ENCODE assay signal across 8 cellular contexts in genomic region chr4:40749717-40750460, GRCh38. TPM values are rescaled to one million over a fixed set of nuclear protein-coding genes. Genes with fewer than 3 reads are reported as not detected.
A peak's percentile ranks its signal among the peaks of the same experiment; 100 is the strongest.
DNase-seq lines count a peak whose midpoint lies in the region; ATAC-seq and TF ChIP-seq lines count a peak whose summit lies in the region.

TSS of gene NSUN7 (plus strand) at chr4:40749955. CDS start at chr4:40750694, 739 bp downstream.

- intact Hi-C loops in activated naive CD4-positive, alpha-beta T cell treated with anti-CD3 and anti-CD28 coated beads for 36 hours (cut with micrococcal nuclease): no loop called here
- intact Hi-C loops in right cardiac atrium (cut with DNase I): no loop called here
- intact Hi-C loops in psoas muscle (cut with DNase I): no loop called here

- H3K36me3 ChIP-seq in CD4-positive, CD25-positive, alpha-beta regulatory T cell (ENCODE audit: control insufficient read depth, insufficient read depth, low read length): no peaks in the 10 kb centered on the region
- H3K36me3 ChIP-seq in psoas muscle (ENCODE audit: insufficient read depth in 1 of 2, low read depth in 1 of 2): no peaks in the 10 kb centered on the region

- peak within 1 kb of the TSS; percentile 15 to 86 (median 74) for H3K4me3 Mint-ChIP-seq in CD4-positive, CD25-positive, alpha-beta regulatory T cell
- H3K4me3 Mint-ChIP-seq in activated naive CD4-positive, alpha-beta T cell treated with anti-CD3 and anti-CD28 coated beads for 36 hours: peak within 1 kb of the TSS; percentile 63

- ATAC-seq in CD4-positive, CD25-positive, alpha-beta regulatory T cell (ENCODE audit: low read depth in 2 of 2): peak; percentile 37 to 45
- peak; percentile 42 for ATAC-seq in GM21367 (IDR thresholded peaks at IDR 0.05; ENCODE audit: unreplicated experiment)
- peak; percentile 90 to 91 for ATAC-seq in right cardiac atrium
- peak in 3 of 4 donors; percentile 28 to 33 (median 29) for ATAC-seq in psoas muscle

- H3K36me3 Mint-ChIP-seq in CD4-positive, CD25-positive, alpha-beta regulatory T cell: no peaks in the 10 kb centered on the region
- H3K36me3 Mint-ChIP-seq in activated naive CD4-positive, alpha-beta T cell treated with anti-CD3 and anti-CD28 coated beads for 36 hours (ENCODE audit: low read depth): no peaks in the 10 kb centered on the region

- CTCF ChIA-PET in activated naive CD4-positive, alpha-beta T cell treated with anti-CD3 and anti-CD28 coated beads for 36 hours (lab: Charles Lee): interaction anchor here (0.6 kb wide), 1 partner anchor 100 kb away, joined by 3 read pairs; no protein-coding TSS in a partner anchor

- H3K9me3 Mint-ChIP-seq in CD4-positive, CD25-positive, alpha-beta regulatory T cell: peaks cover 0 to 5% (median 0%) of the 10 kb centered on the region in 7 donors
- H3K9me3 Mint-ChIP-seq in activated naive CD4-positive, alpha-beta T cell treated with anti-CD3 and anti-CD28 coated beads for 36 hours: no peaks in the 10 kb centered on the region

- peaks cover 70% of the 10 kb centered on the region for H3K27me3 Mint-ChIP-seq in CD4-positive, CD25-positive, alpha-beta regulatory T cell
- peaks cover 21% of the 10 kb centered on the region for H3K27me3 Mint-ChIP-seq in activated naive CD4-positive, alpha-beta T cell treated with anti-CD3 and anti-CD28 coated beads for 36 hours (ENCODE audit: low read depth)

- no peaks in the 10 kb centered on the region for H3K9me3 ChIP-seq in CD4-positive, CD25-positive, alpha-beta regulatory T cell (ENCODE audit: control insufficient read depth in 2 of 2, low read length in 2 of 2)
- H3K9me3 ChIP-seq in right cardiac atrium (ENCODE audit: control insufficient read depth, low read length) (no peaks in the 10 kb centered on the region), psoas muscle (no peaks in the 10 kb centered on the region)

- WGBS in right cardiac atrium: 2% methylated on average over 75 of the region's 75 CpGs
- 1% methylated on average over 59 to 75 of the region's 75 CpGs for WGBS in psoas muscle, 3 donors

- TF ChIP-seq CTCF in psoas muscle (IDR thresholded peaks at IDR 0.05): no peak

- no peak within 1 kb of the TSS for H3K27ac ChIP-seq in CD4-positive, CD25-positive, alpha-beta regulatory T cell (ENCODE audit: insufficient read depth, low read length, poor library complexity, severe bottlenecking)
- no peak within 1 kb of the TSS for H3K27ac ChIP-seq in right cardiac atrium (ENCODE audit: low read length)
- H3K27ac ChIP-seq in psoas muscle: no peak within 1 kb of the TSS

- H3K4me1 Mint-ChIP-seq in CD4-positive, CD25-positive, alpha-beta regulatory T cell: peaks cover 0 to 15% (median 4%) of the 10 kb centered on the region in 4 donors
- peaks cover 4% of the 10 kb centered on the region for H3K4me1 Mint-ChIP-seq in activated naive CD4-positive, alpha-beta T cell treated with anti-CD3 and anti-CD28 coated beads for 36 hours (ENCODE audit: low read depth)

- H3K4me3 ChIP-seq in CD4-positive, CD25-positive, alpha-beta regulatory T cell (ENCODE audit: low read depth, low read length): no peak within 1 kb of the TSS
- H3K4me3 ChIP-seq in right cardiac atrium (ENCODE audit: low read length): peak within 1 kb of the TSS; percentile 61
- peak within 1 kb of the TSS; percentile 64 for H3K4me3 ChIP-seq in psoas muscle

- H3K27ac Mint-ChIP-seq in CD4-positive, CD25-positive, alpha-beta regulatory T cell: peak within 1 kb of the TSS in 1 of 3 donors; percentile 45
- H3K27ac Mint-ChIP-seq in activated naive CD4-positive, alpha-beta T cell treated with anti-CD3 and anti-CD28 coated beads for 36 hours: no peak within 1 kb of the TSS

- peaks cover 14% of the 10 kb centered on the region for H3K4me1 ChIP-seq in CD4-positive, CD25-positive, alpha-beta regulatory T cell (ENCODE audit: control insufficient read depth, insufficient read depth, low read length, poor library complexity, severe bottlenecking)
- H3K4me1 ChIP-seq in right cardiac atrium (ENCODE audit: control insufficient read depth, insufficient read depth, low read length) (no peaks in the 10 kb centered on the region), psoas muscle (peaks cover 10% of the 10 kb centered on the region)

- DNase-seq in CD4-positive, CD25-positive, alpha-beta regulatory T cell: peak in 2 of 3 donors; percentile 10 to 29
- peak; percentile 49 for DNase-seq in NCI-H2107 (lab: John Stamatoyannopoulos, UW)
- DNase-seq in activated naive CD4-positive, alpha-beta T cell treated with anti-CD3 and anti-CD28 coated beads for 36 hours: peak; percentile 69
- DNase-seq in right cardiac atrium: peak; percentile 46 to 85 (median 85)
- peak; percentile 18 to 57 for DNase-seq in psoas muscle
- no peak for DNase-seq in A172 (ENCODE audit: low spot score)
- DNase-seq in GF-D8 (lab: John Stamatoyannopoulos, UW): no peak

- H3K27me3 ChIP-seq in CD4-positive, CD25-positive, alpha-beta regulatory T cell (ENCODE audit: control insufficient read depth, insufficient read depth, low read length): peaks cover 21% of the 10 kb centered on the region
- H3K27me3 ChIP-seq in right cardiac atrium (ENCODE audit: control insufficient read depth, insufficient read depth): no peaks in the 10 kb centered on the region
- peaks cover 0 to 37% (median 4%) of the 10 kb centered on the region in 3 donors for H3K27me3 ChIP-seq in psoas muscle (ENCODE audit: insufficient read depth in 3 of 3, low read length in 2 of 3)

RNA-seq across cellular contexts. Expression of gene NSUN7, which starts in this region (rescaled TPM):
- 0.59 TPM for total RNA-seq in CD4-positive, CD25-positive, alpha-beta regulatory T cell
- not detected for polyA plus RNA-seq in CD4-positive, CD25-positive, alpha-beta regulatory T cell
- total RNA-seq in activated naive CD4-positive, alpha-beta T cell treated with anti-CD3 and anti-CD28 coated beads for 36 hours: under 1 TPM; 0.19 to 0.27 TPM
- total RNA-seq in right cardiac atrium (1 to 10 TPM; 4.2 to 6.4 (median 5.3) TPM), psoas muscle (under 1 TPM in 2 of 4 donors, not detected in 2; 0.11 to 0.39 TPM)
- polyA plus RNA-seq in right cardiac atrium (2.2 TPM), psoas muscle (under 1 TPM in 1 of 3 donors, not detected in 2; 0.03 TPM)
- total RNA-seq in A172 (2014; rRNA removed; shearing (Covaris generic)): 1.2 and 2.1 TPM in 2 replicates

Comparison
In these comparisons a context has a peak if more than half of its experiments do, and no peak if none do; other contexts are left out.
1. Peak in DNase-seq and ATAC-seq in CD4-positive, CD25-positive, alpha-beta regulatory T cell; RNA of the gene not detected or under 1 TPM.
2. Peak in DNase-seq in activated naive CD4-positive, alpha-beta T cell treated with anti-CD3 and anti-CD28 coated beads for 36 hours; RNA of the gene not detected or under 1 TPM.
3. Peak in DNase-seq, ATAC-seq and H3K4me3 ChIP-seq in psoas muscle; RNA of the gene not detected or under 1 TPM.
4. ATAC-seq: peak in every context shown above with its lines; median percentile 90 in right cardiac atrium; 42 in GM21367; 41 in CD4-positive, CD25-positive, alpha-beta regulatory T cell; 29 in psoas muscle.
5. DNase-seq: peak in NCI-H2107 (single experiment) and right cardiac atrium (3 of 3); none in A172 (single experiment) and GF-D8 (single experiment).